In the genomic region with DNA sequence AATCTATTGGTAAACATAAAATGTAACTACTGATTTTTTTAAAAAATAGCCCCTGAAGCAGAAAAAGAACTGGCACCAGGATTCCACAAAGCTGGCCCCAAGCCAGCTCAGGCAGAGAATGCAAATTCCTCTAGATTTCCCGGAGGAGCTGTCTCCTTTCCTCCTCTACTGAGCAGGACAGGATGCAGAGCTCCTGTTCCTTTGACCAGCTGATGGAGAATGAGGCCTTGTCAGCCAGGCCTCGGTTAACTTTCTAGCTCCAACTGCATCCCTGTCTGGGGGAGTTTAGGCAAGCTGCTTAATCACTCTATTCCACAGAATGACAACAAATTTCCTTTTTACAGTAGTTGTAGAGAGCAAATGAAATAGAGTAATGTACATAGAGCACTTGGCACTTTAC, we compare ENCODE assay signal across 17 cellular contexts.
DNase-seq lines count a peak whose midpoint lies in the region; FAIRE-seq and TF ChIP-seq lines count a peak whose summit lies in the region.
"Had no signal": no experiment of that assay in that cellular context is flagged by ENCODE, and none has a peak within 500 bp of the region (broad histone marks: within the 10 kb centered on the region; RNA-seq: fewer than 3 reads in every experiment).

No MANE protein-coding gene starts in this region.

- H3K79me2 ChIP-seq in GM23248 (ENCODE audit: insufficient read depth): peaks cover 70% of the 10 kb centered on the region
- peaks cover 26% of the 10 kb centered on the region for H3K79me2 ChIP-seq in astrocyte (ENCODE audit: insufficient read depth, low read length)

- H3K4me1 Mint-ChIP-seq in astrocyte (ENCODE audit: low read depth, unreplicated experiment): peaks cover 10% of the 10 kb centered on the region
- H3K4me1 Mint-ChIP-seq in activated naive CD4-positive, alpha-beta T cell treated with anti-CD3 and anti-CD28 coated beads, Interleukin-2, amount 10 ng/mL, durations not matched to agents 7 days and 5 days: no peaks in the 10 kb centered on the region
- H3K4me1 Mint-ChIP-seq: stimulated activated naive B cell treated with anti-CD40 and anti-IgM and Interleukin-4, amounts not matched to agents 10 μg/mL and 1 μg/mL and 100 μg/mL, for 72 hours had no signal

- H3K27ac ChIP-seq in GM23248: no peak overlapping the region
- no peak overlapping the region for H3K27ac ChIP-seq in astrocyte (ENCODE audit: low read depth, low read length)
- H3K27ac ChIP-seq: C4-2B had no signal

- CTCF ChIA-PET in activated naive CD4-positive, alpha-beta T cell treated with anti-CD3 and anti-CD28 coated beads, Interleukin-2, amount 10 ng/mL, durations not matched to agents 7 days and 5 days (lab: Charles Lee): interaction anchor here (1.3 kb wide), 1 partner anchor 9 kb away, joined by 3 read pairs; no protein-coding TSS in a partner anchor

- FAIRE-seq in astrocyte (lab: Jason Lieb, UNC): no peak
- no peak for FAIRE-seq in D721Med (lab: Jason Lieb, UNC)
- FAIRE-seq in frontal cortex (lab: Jason Lieb, UNC): no peak
- FAIRE-seq: bronchial epithelial cell, kidney had no signal

- H4K20me1 ChIP-seq in GM23248 (ENCODE audit: insufficient read depth) (peaks cover 7% of the 10 kb centered on the region; the same call in 1 of the 2 replicates), astrocyte (ENCODE audit: insufficient read depth, low read length) (peaks cover 37% of the 10 kb centered on the region)

- H3K36me3 Mint-ChIP-seq in astrocyte (ENCODE audit: low read depth, unreplicated experiment): peaks cover 6% of the 10 kb centered on the region
- peaks cover 2% of the 10 kb centered on the region for H3K36me3 Mint-ChIP-seq in activated naive CD4-positive, alpha-beta T cell treated with anti-CD3 and anti-CD28 coated beads, Interleukin-2, amount 10 ng/mL, durations not matched to agents 7 days and 5 days
- H3K36me3 Mint-ChIP-seq: stimulated activated naive B cell treated with anti-CD40 and anti-IgM and Interleukin-4, amounts not matched to agents 10 μg/mL and 1 μg/mL and 100 μg/mL, for 72 hours had no signal

- no peaks in the 10 kb centered on the region for H3K27me3 ChIP-seq in GM23248 (replicated peaks; ENCODE audit: insufficient read depth)
- no peaks in the 10 kb centered on the region for H3K27me3 ChIP-seq in astrocyte (ENCODE audit: insufficient read depth, low read length)

- H3K4me3 ChIP-seq in GM23248 (no peak overlapping the region), astrocyte (ENCODE audit: insufficient read depth, low read depth, low read length) (no peak overlapping the region)

- no peaks in the 10 kb centered on the region for H3K9me2 ChIP-seq in GM23248 (ENCODE audit: insufficient read depth)

- DNase-seq in A172 (ENCODE audit: low spot score) (peak; percentile 37), GM23248 (peak; percentile 32), astrocyte (ENCODE audit: low read depth) (peak; percentile 44), islet precursor cell (peak; percentile 76), D721Med (ENCODE audit: insufficient read length, low spot score) (no peak), frontal cortex (ENCODE audit: low spot score in 2 of 2) (no peak), NCI-H510A treated with DMSO at 0.1 percent for 48 hours (lab: John Stamatoyannopoulos, UW) (no peak)
- DNase-seq in activated naive CD4-positive, alpha-beta T cell treated with anti-CD3 and anti-CD28 coated beads, Interleukin-2, amount 10 ng/mL, durations not matched to agents 7 days and 5 days: no peak
- DNase-seq: activated CD4-positive, alpha-beta T cell treated with anti-CD3 and anti-CD28 coated beads for 36 hours; activated T-cell treated with anti-CD3 and anti-CD28 coated beads, Interleukin-2, amount 50 U/mL, for 48 hours; Kasumi-1; kidney; NCI-H524; stimulated activated CD4-positive, alpha-beta T cell treated with anti-CD3 and anti-CD28 coated beads, Interleukin-2, amount 100 ng/mL, for 24 hours; stimulated activated naive B cell treated with anti-CD40 and anti-IgM and Interleukin-4, amounts not matched to agents 10 μg/mL and 1 μg/mL and 100 μg/mL, for 72 hours had no signal

- H3K27me3 Mint-ChIP-seq in astrocyte (ENCODE audit: low read depth, unreplicated experiment): no peaks in the 10 kb centered on the region
- no peaks in the 10 kb centered on the region for H3K27me3 Mint-ChIP-seq in activated naive CD4-positive, alpha-beta T cell treated with anti-CD3 and anti-CD28 coated beads, Interleukin-2, amount 10 ng/mL, durations not matched to agents 7 days and 5 days
- H3K27me3 Mint-ChIP-seq: activated CD4-positive, alpha-beta T cell treated with anti-CD3 and anti-CD28 coated beads for 36 hours; stimulated activated naive B cell treated with anti-CD40 and anti-IgM and Interleukin-4, amounts not matched to agents 10 μg/mL and 1 μg/mL and 100 μg/mL, for 72 hours had no signal

- no peak overlapping the region for H2AFZ ChIP-seq in GM23248
- no peak overlapping the region for H2AFZ ChIP-seq in astrocyte (ENCODE audit: low read depth, low read length)

- in situ Hi-C loops in GM23248 (cut with MboI): no loop called here

- H3K27ac Mint-ChIP-seq in astrocyte (ENCODE audit: unreplicated experiment): no peak overlapping the region
- no peak overlapping the region for H3K27ac Mint-ChIP-seq in activated naive CD4-positive, alpha-beta T cell treated with anti-CD3 and anti-CD28 coated beads, Interleukin-2, amount 10 ng/mL, durations not matched to agents 7 days and 5 days
- H3K27ac Mint-ChIP-seq: stimulated activated naive B cell treated with anti-CD40 and anti-IgM and Interleukin-4, amounts not matched to agents 10 μg/mL and 1 μg/mL and 100 μg/mL, for 72 hours had no signal

- peaks cover 5% of the 10 kb centered on the region; the same call in 1 of the 2 replicates for H3F3A ChIP-seq in GM23248 (ENCODE audit: insufficient read depth)

- H3K9ac ChIP-seq in GM23248 (no peak overlapping the region), astrocyte (ENCODE audit: low read length) (no peak overlapping the region)

- TF ChIP-seq CTCF in astrocyte (IDR thresholded peaks at IDR 0.05; ENCODE audit: insufficient read depth, low read depth, low read length) (no peak), D721Med (IDR thresholded peaks at IDR 0.05; ENCODE audit: insufficient read depth, missing control alignments) (no peak)

- H3K4me1 ChIP-seq in GM23248 (ENCODE audit: insufficient read depth) (peaks cover 21% of the 10 kb centered on the region), astrocyte (ENCODE audit: insufficient read depth, low read length) (no peaks in the 10 kb centered on the region)

- H3K9me3 ChIP-seq in GM23248 (ENCODE audit: low read depth) (no peaks in the 10 kb centered on the region), astrocyte (ENCODE audit: insufficient read depth, low read depth, low read length) (no peaks in the 10 kb centered on the region)

- no peak overlapping the region for H3K4me3 Mint-ChIP-seq in astrocyte (ENCODE audit: unreplicated experiment)
- H3K4me3 Mint-ChIP-seq in activated naive CD4-positive, alpha-beta T cell treated with anti-CD3 and anti-CD28 coated beads, Interleukin-2, amount 10 ng/mL, durations not matched to agents 7 days and 5 days: no peak overlapping the region
- H3K4me3 Mint-ChIP-seq: activated CD4-positive, alpha-beta T cell treated with anti-CD3 and anti-CD28 coated beads for 36 hours; stimulated activated naive B cell treated with anti-CD40 and anti-IgM and Interleukin-4, amounts not matched to agents 10 μg/mL and 1 μg/mL and 100 μg/mL, for 72 hours had no signal

- WGBS in GM23248 (ENCODE audit: low coverage in 1 of 2, low lambda C conversion rate in 2 of 2, missing lambda C conversion rate in 2 of 2), 2 experiments: 48 to 50% methylated on average over 2 of the region's 2 CpGs

- H3K36me3 ChIP-seq in GM23248 (ENCODE audit: low read depth) (no peaks in the 10 kb centered on the region), astrocyte (ENCODE audit: insufficient read depth, low read length) (no peaks in the 10 kb centered on the region)

- H3K9me3 Mint-ChIP-seq in astrocyte (ENCODE audit: unreplicated experiment): no peaks in the 10 kb centered on the region
- no peaks in the 10 kb centered on the region for H3K9me3 Mint-ChIP-seq in activated naive CD4-positive, alpha-beta T cell treated with anti-CD3 and anti-CD28 coated beads, Interleukin-2, amount 10 ng/mL, durations not matched to agents 7 days and 5 days
- H3K9me3 Mint-ChIP-seq: stimulated activated naive B cell treated with anti-CD40 and anti-IgM and Interleukin-4, amounts not matched to agents 10 μg/mL and 1 μg/mL and 100 μg/mL, for 72 hours had no signal

- no peak overlapping the region for H3K4me2 ChIP-seq in GM23248 (ENCODE audit: unreplicated experiment)
- H3K4me2 ChIP-seq in astrocyte (ENCODE audit: low read length): no peak overlapping the region

Comparison
In these comparisons a context has a peak if more than half of its experiments do, and no peak if none do; other contexts are left out.
1. DNase-seq: peak in A172 (single experiment), GM23248 (single experiment), astrocyte (single experiment) and islet precursor cell (single experiment); none in D721Med (single experiment), frontal cortex (0 of 2), NCI-H510A treated with DMSO at 0.1 percent for 48 hours (single experiment) and activated naive CD4-positive, alpha-beta T cell treated with anti-CD3 and anti-CD28 coated beads, Interleukin-2, amount 10 ng/mL, durations not matched to agents 7 days and 5 days (single experiment).